Comparison of ENCODE assay signal across 35 cellular contexts in genomic region chr5:76271836-76272235, GRCh38.
"Had no signal": no experiment of that assay in that cellular context is flagged by ENCODE, and none has a peak within 500 bp of the region (broad histone marks: within the 10 kb centered on the region; RNA-seq: fewer than 3 reads in every experiment).

No MANE protein-coding gene starts in this region.

- ATAC-seq: activated CD4-positive, CD25-positive, alpha-beta regulatory T cell treated with anti-CD3 and anti-CD28 coated beads, Interleukin-2, amount 50 U/mL, for 24 hours; effector memory CD8-positive, alpha-beta T cell; gastrocnemius medialis; left colon; naive thymus-derived CD8-positive, alpha-beta T cell; pancreas; stimulated activated memory B cell treated with anti-CD40 and anti-IgM and Interleukin-4, amounts not matched to agents 10 μg/mL and 1 μg/mL and 100 μg/mL, for 72 hours; stimulated activated naive CD8-positive, alpha-beta T cell treated with anti-CD3 and anti-CD28 coated beads, Interleukin-15, amount 100 ng/mL, for 72 hours; T-cell had no signal

- H3K27me3 Mint-ChIP-seq: stimulated activated naive CD8-positive, alpha-beta T cell treated with anti-CD3 and anti-CD28 coated beads, Interleukin-15, amount 100 ng/mL, for 72 hours had no signal

- H3K4me3 ChIP-seq: adrenal gland, cardiac muscle cell, gastrocnemius medialis, hepatocyte, pancreas, prostate gland, sigmoid colon, smooth muscle cell, tibial artery had no signal

- H3K9me3 ChIP-seq: adrenal gland, gastrocnemius medialis, pancreas, prostate gland, sigmoid colon, tibial artery had no signal

- H3K36me3 ChIP-seq: adrenal gland, cardiac muscle cell, gastrocnemius medialis, pancreas, prostate gland, sigmoid colon, tibial artery had no signal

- DNase-seq: activated CD4-positive, alpha-beta T cell treated with anti-CD3 and anti-CD28 coated beads for 48 hours; activated CD4-positive, alpha-beta T cell treated with anti-CD3 and anti-CD28 coated beads, Interleukin-2, amount 50 U/mL, for 48 hours; activated CD8-positive, alpha-beta memory T cell treated with anti-CD3 and anti-CD28 coated beads for 24 hours; activated effector memory CD4-positive, alpha-beta T cell treated with Interleukin-2 at 50 U/mL for 16 hours; activated naive CD4-positive, alpha-beta T cell treated with Interleukin-2 at 50 U/mL for 16 hours; activated naive CD8-positive, alpha-beta T cell treated with anti-CD3 and anti-CD28 coated beads for 36 hours; adrenal gland; aorta; cortex of kidney; effector memory CD8-positive, alpha-beta T cell; erythroblast; gastrocnemius medialis; left colon; midbrain; naive thymus-derived CD8-positive, alpha-beta T cell; nucleus accumbens; pancreas; sigmoid colon; stimulated activated CD4-positive, alpha-beta T cell treated with anti-CD3 and anti-CD28 coated beads, Interleukin-1b, Interleukin-23, amount 100 ng/mL, for 48 hours; stimulated activated CD4-positive, alpha-beta T cell treated with anti-CD3 and anti-CD28 coated beads, Interleukin-4, amount 100 ng/mL, for 4 hours; stimulated activated CD8-positive, alpha-beta memory T cell treated with anti-CD3 and anti-CD28 coated beads, Interleukin-4, amount 100 ng/mL, for 48 hours; stimulated activated naive CD8-positive, alpha-beta T cell treated with anti-CD3 and anti-CD28 coated beads, Interleukin-15, amount 100 ng/mL, for 72 hours; substantia nigra; T-cell; tibial artery had no signal

- H2AFZ ChIP-seq: hepatocyte had no signal

- H3K4me2 ChIP-seq: hepatocyte, smooth muscle cell had no signal

- H3K4me3 Mint-ChIP-seq: activated naive CD8-positive, alpha-beta T cell treated with anti-CD3 and anti-CD28 coated beads for 36 hours; brain; effector memory CD8-positive, alpha-beta T cell; naive thymus-derived CD8-positive, alpha-beta T cell; neural crest cell; stimulated activated memory B cell treated with anti-CD40 and anti-IgM and Interleukin-4, amounts not matched to agents 10 μg/mL and 1 μg/mL and 100 μg/mL, for 72 hours; stimulated activated naive CD8-positive, alpha-beta T cell treated with anti-CD3 and anti-CD28 coated beads, Interleukin-15, amount 100 ng/mL, for 72 hours; T-cell; T-helper 2 cell treated with Interferon-gamma antibody and Interleukin-4, amounts not matched to agents 5 μg/mL and 100 μg/mL, for 36 hours had no signal

- H3K27ac ChIP-seq: adrenal gland, cardiac muscle cell, gastrocnemius medialis, pancreas, prostate gland, sigmoid colon, tibial artery, VCaP had no signal

- H3K27ac Mint-ChIP-seq: activated naive CD8-positive, alpha-beta T cell treated with anti-CD3 and anti-CD28 coated beads for 36 hours; brain; effector memory CD8-positive, alpha-beta T cell; stimulated activated memory B cell treated with anti-CD40 and anti-IgM and Interleukin-4, amounts not matched to agents 10 μg/mL and 1 μg/mL and 100 μg/mL, for 72 hours; stimulated activated naive CD8-positive, alpha-beta T cell treated with anti-CD3 and anti-CD28 coated beads, Interleukin-15, amount 100 ng/mL, for 72 hours; T-cell; T-helper 2 cell treated with Interferon-gamma antibody and Interleukin-4, amounts not matched to agents 5 μg/mL and 100 μg/mL, for 36 hours had no signal

- H3K27me3 ChIP-seq: adrenal gland, cardiac muscle cell, gastrocnemius medialis, hepatocyte, pancreas, sigmoid colon, tibial artery had no signal

- H3K79me2 ChIP-seq: hepatocyte had no signal

- H3K36me3 Mint-ChIP-seq: activated naive CD8-positive, alpha-beta T cell treated with anti-CD3 and anti-CD28 coated beads for 36 hours; brain; naive thymus-derived CD8-positive, alpha-beta T cell; stimulated activated memory B cell treated with anti-CD40 and anti-IgM and Interleukin-4, amounts not matched to agents 10 μg/mL and 1 μg/mL and 100 μg/mL, for 72 hours; T-cell had no signal

- H3K4me1 ChIP-seq: adrenal gland, gastrocnemius medialis, prostate gland, tibial artery had no signal

- H3K9me3 Mint-ChIP-seq: activated naive CD8-positive, alpha-beta T cell treated with anti-CD3 and anti-CD28 coated beads for 36 hours; brain; effector memory CD8-positive, alpha-beta T cell; naive thymus-derived CD8-positive, alpha-beta T cell; neural crest cell; stimulated activated memory B cell treated with anti-CD40 and anti-IgM and Interleukin-4, amounts not matched to agents 10 μg/mL and 1 μg/mL and 100 μg/mL, for 72 hours; stimulated activated naive CD8-positive, alpha-beta T cell treated with anti-CD3 and anti-CD28 coated beads, Interleukin-15, amount 100 ng/mL, for 72 hours; T-cell; T-helper 2 cell treated with Interferon-gamma antibody and Interleukin-4, amounts not matched to agents 5 μg/mL and 100 μg/mL, for 36 hours had no signal
